17 cellular contexts compared by ENCODE assay signal in the genomic region with DNA sequence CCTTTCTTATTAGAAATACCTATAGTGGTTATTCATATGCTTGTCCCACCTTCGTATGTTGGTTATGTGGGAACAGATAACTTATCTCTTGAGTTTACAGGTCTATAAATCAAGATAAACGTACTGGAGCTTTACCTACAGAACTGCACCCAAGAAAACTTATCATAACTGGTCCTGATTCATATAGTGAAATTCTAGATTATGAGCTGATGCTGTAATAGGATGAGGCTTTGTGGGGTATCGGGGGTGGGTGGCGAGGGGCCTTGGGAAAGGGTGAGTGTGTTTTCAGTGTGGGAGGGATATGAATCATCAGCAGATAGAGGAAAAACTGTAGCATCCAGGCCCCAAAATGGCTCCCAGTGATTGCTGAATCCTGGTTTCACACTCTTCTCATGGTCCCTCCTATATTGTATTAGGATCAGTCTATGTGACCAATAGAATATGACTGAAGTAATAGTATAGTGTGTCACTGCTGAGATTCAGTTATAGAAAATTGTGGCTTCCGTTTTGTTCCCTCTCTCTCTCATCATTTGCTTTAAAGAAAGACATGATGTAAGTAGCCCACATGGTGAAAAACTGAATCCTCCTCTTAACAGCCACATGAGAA.
DNase-seq lines count a peak whose midpoint lies in the region; ATAC-seq and TF ChIP-seq lines count a peak whose summit lies in the region.
"Had no signal": no experiment of that assay in that cellular context is flagged by ENCODE, and none has a peak within 500 bp of the region (broad histone marks: within the 10 kb centered on the region; RNA-seq: fewer than 3 reads in every experiment).

No MANE protein-coding gene starts in this region.

- peaks cover 7% of the 10 kb centered on the region for H3K9me3 Mint-ChIP-seq in activated CD8-positive, alpha-beta T cell treated with anti-CD3 and anti-CD28 coated beads for 36 hours
- H3K9me3 Mint-ChIP-seq in activated CD8-positive, alpha-beta T cell treated with anti-CD3 and anti-CD28 coated beads, Interleukin-2, amount 10 ng/mL, durations not matched to agents 7 days and 5 days (ENCODE audit: insufficient read depth) = peaks cover 5% of the 10 kb centered on the region
- peaks cover 13% of the 10 kb centered on the region for H3K9me3 Mint-ChIP-seq in stimulated activated effector memory CD8-positive, alpha-beta T cell treated with anti-CD3 and anti-CD28 coated beads, Interleukin-12 subunit alpha, Interleukin-12 subunit beta, amount 100 ng/mL, for 72 hours
- H3K9me3 Mint-ChIP-seq: CD8-positive, alpha-beta T cell; GM23338 had no signal

- peak; percentile 26 for DNase-seq in activated CD8-positive, alpha-beta T cell treated with anti-CD3 and anti-CD28 coated beads for 36 hours
- DNase-seq in activated CD8-positive, alpha-beta T cell treated with anti-CD3 and anti-CD28 coated beads, Interleukin-2, amount 10 ng/mL, durations not matched to agents 7 days and 5 days = no peak
- DNase-seq in stimulated activated CD4-positive, alpha-beta T cell treated with anti-CD3 and anti-CD28 coated beads, Interleukin-4, amount 100 ng/mL, for 1 hour = peak; percentile 3
- DNase-seq in stimulated activated CD4-positive, alpha-beta T cell treated with anti-CD3 and anti-CD28 coated beads, Interleukin-12 subunit alpha, Interleukin-12 subunit beta, amount 100 ng/mL, for 4 hours = no peak
- DNase-seq in amniotic epithelial cell (ENCODE audit: low read depth) = peak; percentile 60
- DNase-seq in stimulated activated effector memory CD8-positive, alpha-beta T cell treated with anti-CD3 and anti-CD28 coated beads, Interleukin-12 subunit alpha, Interleukin-12 subunit beta, amount 100 ng/mL, for 72 hours (ENCODE audit: low spot score in 2 of 2) = no peak
- DNase-seq: Calu3; CD8-positive, alpha-beta T cell; DMS53; HCEC 1CT; NCI-H1105; NCI-H2081 treated with DMSO at 0.1 percent for 48 hours; Peyer's patch had no signal

- no peak overlapping the region for H3K27ac Mint-ChIP-seq in activated CD8-positive, alpha-beta T cell treated with anti-CD3 and anti-CD28 coated beads for 36 hours
- H3K27ac Mint-ChIP-seq in activated CD8-positive, alpha-beta T cell treated with anti-CD3 and anti-CD28 coated beads, Interleukin-2, amount 10 ng/mL, durations not matched to agents 7 days and 5 days = no peak overlapping the region
- no peak overlapping the region for H3K27ac Mint-ChIP-seq in stimulated activated effector memory CD8-positive, alpha-beta T cell treated with anti-CD3 and anti-CD28 coated beads, Interleukin-12 subunit alpha, Interleukin-12 subunit beta, amount 100 ng/mL, for 72 hours
- H3K27ac Mint-ChIP-seq: CD8-positive, alpha-beta T cell; GM23338 had no signal

- POLR2A ChIA-PET in activated CD8-positive, alpha-beta T cell treated with anti-CD3 and anti-CD28 coated beads for 36 hours (lab: Charles Lee) = no interaction called here
- POLR2A ChIA-PET in activated CD8-positive, alpha-beta T cell treated with anti-CD3 and anti-CD28 coated beads, Interleukin-2, amount 10 ng/mL, durations not matched to agents 7 days and 5 days (lab: Charles Lee) = no interaction called here

- ATAC-seq in activated CD8-positive, alpha-beta T cell treated with anti-CD3 and anti-CD28 coated beads for 36 hours = no peak
- ATAC-seq in activated CD8-positive, alpha-beta T cell treated with anti-CD3 and anti-CD28 coated beads, Interleukin-2, amount 10 ng/mL, durations not matched to agents 7 days and 5 days = no peak
- ATAC-seq in stimulated activated effector memory CD8-positive, alpha-beta T cell treated with anti-CD3 and anti-CD28 coated beads, Interleukin-12 subunit alpha, Interleukin-12 subunit beta, amount 100 ng/mL, for 72 hours = peak; percentile 37
- no peak for ATAC-seq in GM19351 (IDR thresholded peaks at IDR 0.05; ENCODE audit: unreplicated experiment)
- ATAC-seq in HG02623 (IDR thresholded peaks at IDR 0.05; ENCODE audit: unreplicated experiment) = no peak
- ATAC-seq: A549; CD8-positive, alpha-beta T cell; GM23338 had no signal

- no peak overlapping the region for H3K4me3 Mint-ChIP-seq in activated CD8-positive, alpha-beta T cell treated with anti-CD3 and anti-CD28 coated beads for 36 hours
- no peak overlapping the region for H3K4me3 Mint-ChIP-seq in activated CD8-positive, alpha-beta T cell treated with anti-CD3 and anti-CD28 coated beads, Interleukin-2, amount 10 ng/mL, durations not matched to agents 7 days and 5 days
- no peak overlapping the region for H3K4me3 Mint-ChIP-seq in stimulated activated effector memory CD8-positive, alpha-beta T cell treated with anti-CD3 and anti-CD28 coated beads, Interleukin-12 subunit alpha, Interleukin-12 subunit beta, amount 100 ng/mL, for 72 hours
- H3K4me3 Mint-ChIP-seq: CD8-positive, alpha-beta T cell; GM23338 had no signal

- H3K4me1 Mint-ChIP-seq in activated CD8-positive, alpha-beta T cell treated with anti-CD3 and anti-CD28 coated beads for 36 hours (ENCODE audit: low read depth) = peaks cover 4% of the 10 kb centered on the region
- no peaks in the 10 kb centered on the region for H3K4me1 Mint-ChIP-seq in activated CD8-positive, alpha-beta T cell treated with anti-CD3 and anti-CD28 coated beads, Interleukin-2, amount 10 ng/mL, durations not matched to agents 7 days and 5 days (ENCODE audit: low read depth)
- H3K4me1 Mint-ChIP-seq in stimulated activated effector memory CD8-positive, alpha-beta T cell treated with anti-CD3 and anti-CD28 coated beads, Interleukin-12 subunit alpha, Interleukin-12 subunit beta, amount 100 ng/mL, for 72 hours = no peaks in the 10 kb centered on the region
- H3K4me1 Mint-ChIP-seq: GM23338 had no signal

- H3K27me3 Mint-ChIP-seq in activated CD8-positive, alpha-beta T cell treated with anti-CD3 and anti-CD28 coated beads for 36 hours = no peaks in the 10 kb centered on the region
- H3K27me3 Mint-ChIP-seq in activated CD8-positive, alpha-beta T cell treated with anti-CD3 and anti-CD28 coated beads, Interleukin-2, amount 10 ng/mL, durations not matched to agents 7 days and 5 days (ENCODE audit: low read depth) = no peaks in the 10 kb centered on the region

- no peaks in the 10 kb centered on the region for H3K36me3 Mint-ChIP-seq in activated CD8-positive, alpha-beta T cell treated with anti-CD3 and anti-CD28 coated beads for 36 hours (ENCODE audit: low read depth)
- no peaks in the 10 kb centered on the region for H3K36me3 Mint-ChIP-seq in activated CD8-positive, alpha-beta T cell treated with anti-CD3 and anti-CD28 coated beads, Interleukin-2, amount 10 ng/mL, durations not matched to agents 7 days and 5 days (ENCODE audit: low read depth)
- H3K36me3 Mint-ChIP-seq in stimulated activated effector memory CD8-positive, alpha-beta T cell treated with anti-CD3 and anti-CD28 coated beads, Interleukin-12 subunit alpha, Interleukin-12 subunit beta, amount 100 ng/mL, for 72 hours = no peaks in the 10 kb centered on the region
- H3K36me3 Mint-ChIP-seq: CD8-positive, alpha-beta T cell had no signal

- intact Hi-C loops in activated CD8-positive, alpha-beta T cell treated with anti-CD3 and anti-CD28 coated beads for 36 hours (cut with micrococcal nuclease) = no loop called here

- TF ChIP-seq CTCF in activated CD8-positive, alpha-beta T cell treated with anti-CD3 and anti-CD28 coated beads for 36 hours (IDR thresholded peaks at IDR 0.05) = no peak

- CTCF ChIA-PET in activated CD8-positive, alpha-beta T cell treated with anti-CD3 and anti-CD28 coated beads for 36 hours (lab: Charles Lee) = interaction anchor here (1.4 kb wide), 1 partner anchor 14 kb away, joined by 3 read pairs; no protein-coding TSS in a partner anchor
- CTCF ChIA-PET in activated CD8-positive, alpha-beta T cell treated with anti-CD3 and anti-CD28 coated beads, Interleukin-2, amount 10 ng/mL, durations not matched to agents 7 days and 5 days (lab: Charles Lee) = no interaction called here

Comparison
In these comparisons a context has a peak if more than half of its experiments do, and no peak if none do; other contexts are left out.
1. DNase-seq: peak in activated CD8-positive, alpha-beta T cell treated with anti-CD3 and anti-CD28 coated beads for 36 hours (single experiment), stimulated activated CD4-positive, alpha-beta T cell treated with anti-CD3 and anti-CD28 coated beads, Interleukin-4, amount 100 ng/mL, for 1 hour (single experiment) and amniotic epithelial cell (single experiment); none in activated CD8-positive, alpha-beta T cell treated with anti-CD3 and anti-CD28 coated beads, Interleukin-2, amount 10 ng/mL, durations not matched to agents 7 days and 5 days (single experiment), stimulated activated CD4-positive, alpha-beta T cell treated with anti-CD3 and anti-CD28 coated beads, Interleukin-12 subunit alpha, Interleukin-12 subunit beta, amount 100 ng/mL, for 4 hours (single experiment) and stimulated activated effector memory CD8-positive, alpha-beta T cell treated with anti-CD3 and anti-CD28 coated beads, Interleukin-12 subunit alpha, Interleukin-12 subunit beta, amount 100 ng/mL, for 72 hours (0 of 2).